11 cellular contexts compared by ENCODE assay signal in the genomic region with DNA sequence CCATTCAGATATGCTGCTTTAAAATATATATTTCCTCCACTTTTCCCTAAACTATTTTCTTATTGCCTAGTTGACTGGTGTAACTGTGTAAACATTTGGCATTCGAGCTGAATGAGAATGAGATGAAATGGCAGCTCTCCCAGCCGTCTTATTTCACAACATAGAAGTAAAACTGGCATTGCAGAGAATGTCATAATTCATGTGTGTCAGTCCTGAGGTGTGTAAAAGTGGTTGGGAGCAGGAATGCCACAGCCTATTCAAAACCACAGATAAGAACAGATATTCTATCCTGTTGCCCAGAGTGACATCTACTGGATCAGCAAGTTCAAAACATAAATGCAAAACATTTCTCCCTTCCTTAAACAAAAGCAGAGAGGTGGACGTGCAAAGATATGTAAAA.
DNase-seq lines count a peak whose midpoint lies in the region; ATAC-seq and TF ChIP-seq lines count a peak whose summit lies in the region.
"Had no signal": no experiment of that assay in that cellular context is flagged by ENCODE, and none has a peak within 500 bp of the region (broad histone marks: within the 10 kb centered on the region; RNA-seq: fewer than 3 reads in every experiment).

No MANE protein-coding gene starts in this region.

- in situ Hi-C loops in GM13977 (cut with MboI; ENCODE audit: low pct_unique_long_range_greater_than_20kb, low sequenced_read_pairs, unreplicated experiment), result no loop called here

- H3K4me1 ChIP-seq in RWPE2 (ENCODE audit: insufficient read depth, poor library complexity, severe bottlenecking), result no peaks in the 10 kb centered on the region

- H3K9me3 Mint-ChIP-seq in activated CD4-positive, alpha-beta memory T cell treated with anti-CD3 and anti-CD28 coated beads, Interleukin-2, amount 10 ng/mL, durations not matched to agents 7 days and 5 days, result no peaks in the 10 kb centered on the region

- H3K4me3 ChIP-seq in RWPE2 (ENCODE audit: severe bottlenecking), result no peak overlapping the region

- no peaks in the 10 kb centered on the region for H3K4me1 Mint-ChIP-seq in activated CD4-positive, alpha-beta memory T cell treated with anti-CD3 and anti-CD28 coated beads, Interleukin-2, amount 10 ng/mL, durations not matched to agents 7 days and 5 days

- no peaks in the 10 kb centered on the region for H3K27me3 Mint-ChIP-seq in activated CD4-positive, alpha-beta memory T cell treated with anti-CD3 and anti-CD28 coated beads, Interleukin-2, amount 10 ng/mL, durations not matched to agents 7 days and 5 days

- H3K4me3 Mint-ChIP-seq in activated CD4-positive, alpha-beta memory T cell treated with anti-CD3 and anti-CD28 coated beads, Interleukin-2, amount 10 ng/mL, durations not matched to agents 7 days and 5 days, result no peak overlapping the region
- H3K4me3 Mint-ChIP-seq: activated T-cell treated with anti-CD3 and anti-CD28 coated beads, Interleukin-2, amount 50 U/mL, for 72 hours had no signal

- POLR2A ChIA-PET in activated CD4-positive, alpha-beta memory T cell treated with anti-CD3 and anti-CD28 coated beads, Interleukin-2, amount 10 ng/mL, durations not matched to agents 7 days and 5 days (lab: Charles Lee), result no interaction called here

- H3K27ac ChIP-seq in 22Rv1 (no peak overlapping the region), RWPE2 (ENCODE audit: poor library complexity, severe bottlenecking) (no peak overlapping the region)
- H3K27ac ChIP-seq: neutrophil had no signal

- H3K9me3 ChIP-seq in RWPE2 (ENCODE audit: severe bottlenecking), result no peaks in the 10 kb centered on the region
- H3K9me3 ChIP-seq: neutrophil had no signal

- no peaks in the 10 kb centered on the region for H3K36me3 ChIP-seq in RWPE2 (ENCODE audit: low read depth)
- H3K36me3 ChIP-seq: neutrophil had no signal

- H3K27ac Mint-ChIP-seq in activated CD4-positive, alpha-beta memory T cell treated with anti-CD3 and anti-CD28 coated beads, Interleukin-2, amount 10 ng/mL, durations not matched to agents 7 days and 5 days, result no peak overlapping the region
- H3K27ac Mint-ChIP-seq: activated T-cell treated with anti-CD3 and anti-CD28 coated beads, Interleukin-2, amount 50 U/mL, for 72 hours had no signal

- CTCF ChIA-PET in activated CD4-positive, alpha-beta memory T cell treated with anti-CD3 and anti-CD28 coated beads, Interleukin-2, amount 10 ng/mL, durations not matched to agents 7 days and 5 days (lab: Charles Lee), result no interaction called here

- DNase-seq in HS-27A (ENCODE audit: low read depth), result peak; percentile 57
- no peak for DNase-seq in RWPE2 (ENCODE audit: low spot score)
- peak; percentile 24 for DNase-seq in left cardiac atrium
- no peak for DNase-seq in GM13977 (ENCODE audit: low spot score)
- no peak for DNase-seq in KG1 (lab: John Stamatoyannopoulos, UW)
- DNase-seq in activated CD4-positive, alpha-beta memory T cell treated with anti-CD3 and anti-CD28 coated beads, Interleukin-2, amount 10 ng/mL, durations not matched to agents 7 days and 5 days, result no peak
- DNase-seq: activated T-cell treated with anti-CD3 and anti-CD28 coated beads, Interleukin-2, amount 50 U/mL, for 72 hours; DND-41 had no signal

- TF ChIP-seq CTCF in 22Rv1 (IDR thresholded peaks at IDR 0.05), result peak; percentile 42
- TF ChIP-seq CTCF in RWPE2 (IDR thresholded peaks at IDR 0.05; ENCODE audit: poor library complexity, severe bottlenecking), result peak; percentile 82
- no peak for TF ChIP-seq CTCF in GM13977 (IDR thresholded peaks at IDR 0.05; ENCODE audit: extremely low read depth, insufficient read depth, missing control alignments)

- intact Hi-C loops in left cardiac atrium (cut with DNase I), result no loop called here

- no peaks in the 10 kb centered on the region for H3K36me3 Mint-ChIP-seq in activated CD4-positive, alpha-beta memory T cell treated with anti-CD3 and anti-CD28 coated beads, Interleukin-2, amount 10 ng/mL, durations not matched to agents 7 days and 5 days (ENCODE audit: low read depth)

- no peaks in the 10 kb centered on the region for H3K27me3 ChIP-seq in RWPE2 (ENCODE audit: insufficient read depth, poor library complexity, severe bottlenecking)
- H3K27me3 ChIP-seq: neutrophil had no signal

- ATAC-seq in RWPE2 (ENCODE audit: low read depth), result peak; percentile 98
- ATAC-seq in left cardiac atrium, result peak; percentile 87 to 93
- ATAC-seq in HG03432 (IDR thresholded peaks at IDR 0.05; ENCODE audit: unreplicated experiment), result no peak
- ATAC-seq: activated T-cell treated with anti-CD3 and anti-CD28 coated beads, Interleukin-2, amount 50 U/mL, for 72 hours had no signal

Comparison
In these comparisons a context has a peak if more than half of its experiments do, and no peak if none do; other contexts are left out.
1. DNase-seq: peak in HS-27A (single experiment) and left cardiac atrium (single experiment); none in RWPE2 (single experiment), GM13977 (single experiment), KG1 (single experiment) and activated CD4-positive, alpha-beta memory T cell treated with anti-CD3 and anti-CD28 coated beads, Interleukin-2, amount 10 ng/mL, durations not matched to agents 7 days and 5 days (single experiment).